ENCODE assay signal across 7 cellular contexts in the genomic region with DNA sequence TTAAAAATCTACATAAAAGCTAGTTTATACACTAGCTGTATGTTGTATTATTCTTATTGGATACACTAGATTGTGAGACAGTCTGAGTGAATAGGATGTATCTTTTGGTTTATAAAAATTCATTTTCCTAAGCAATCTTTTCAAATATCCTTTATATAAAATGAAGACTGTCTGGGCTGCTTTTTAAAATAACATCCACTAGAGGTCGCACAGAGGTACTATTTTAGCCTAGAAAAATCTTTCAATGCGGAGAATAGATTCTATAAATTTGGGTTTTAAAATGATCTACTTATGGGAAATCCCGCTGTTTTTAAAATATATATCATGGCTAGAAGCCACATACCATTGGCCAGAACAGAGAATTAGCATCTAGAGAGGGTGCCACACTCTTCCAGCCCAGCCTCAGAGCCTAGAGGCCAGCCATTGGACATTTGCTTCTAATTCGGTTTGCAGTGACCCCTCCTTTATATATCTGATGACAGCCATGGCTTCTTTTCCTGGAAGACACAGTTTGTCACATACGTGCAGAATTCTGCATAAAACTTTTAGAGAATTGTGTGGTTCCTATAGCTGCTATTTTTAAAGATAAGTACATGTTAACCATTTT. TPM values are rescaled to one million over a fixed set of nuclear protein-coding genes. Genes with fewer than 3 reads are reported as not detected.
DNase-seq lines count a peak whose midpoint lies in the region; ATAC-seq and TF ChIP-seq lines count a peak whose summit lies in the region.

No MANE protein-coding gene starts in this region.

- no peaks in the 10 kb centered on the region for H3K36me3 Mint-ChIP-seq in osteocyte (ENCODE audit: unreplicated experiment)

- ATAC-seq in HG02885 (IDR thresholded peaks at IDR 0.05; ENCODE audit: poor library complexity, unreplicated experiment): peak; percentile 47

- no peaks in the 10 kb centered on the region for H3K9me3 Mint-ChIP-seq in osteocyte (ENCODE audit: unreplicated experiment)

- H3K4me3 ChIP-seq in GM12864 (ENCODE audit: low read depth, low read length) (no peak overlapping the region), epithelial cell of esophagus (ENCODE audit: low read length) (no peak overlapping the region)

- H3K4me1 Mint-ChIP-seq in osteocyte (ENCODE audit: unreplicated experiment): no peaks in the 10 kb centered on the region

- H3K27me3 Mint-ChIP-seq in osteocyte (ENCODE audit: unreplicated experiment): peaks cover 25% of the 10 kb centered on the region

- TF ChIP-seq CTCF in GM12864 (IDR thresholded peaks at IDR 0.05; ENCODE audit: low read depth, low read length, missing control alignments) (peak; percentile 31), epithelial cell of esophagus (IDR thresholded peaks at IDR 0.05; ENCODE audit: insufficient read depth, low read depth, low read length, missing control alignments) (peak; percentile 48), osteocyte (IDR thresholded peaks at IDR 0.05) (peak; percentile 74)

- DNase-seq in GM12864 (ENCODE audit: low read depth): no peak
- DNase-seq in OCI-M1 (lab: John Stamatoyannopoulos, UW): peak; percentile 73
- peak; percentile 34 for DNase-seq in epithelial cell of esophagus (ENCODE audit: low read depth)
- no peak for DNase-seq in osteocyte (ENCODE audit: extremely low spot score, unreplicated experiment)
- DNase-seq in activated CD4-positive, CD25-positive, alpha-beta regulatory T cell (lab: John Stamatoyannopoulos, UW): no peak
- no peak for DNase-seq in occipital lobe (lab: John Stamatoyannopoulos, UW)

- no peak overlapping the region for H3K27ac Mint-ChIP-seq in osteocyte (ENCODE audit: unreplicated experiment)

- no peak overlapping the region for H3K4me3 Mint-ChIP-seq in osteocyte (ENCODE audit: unreplicated experiment)

RNA-seq across cellular contexts. Expression of gene C11orf97, which starts 7.3 kb away (rescaled TPM):
- total RNA-seq in osteocyte: not detected in 2 replicates
- total RNA-seq in occipital lobe: not detected

RNA-seq across cellular contexts. Expression of gene FUT4, which starts 24.1 kb away (rescaled TPM):
- total RNA-seq in osteocyte (2.8 and 3.0 TPM in 2 replicates), occipital lobe (9.2 TPM)

RNA-seq across cellular contexts. Expression of gene ANKRD49, which starts 25.8 kb away (rescaled TPM):
- total RNA-seq in osteocyte (11.3 and 11.7 TPM in 2 replicates), occipital lobe (21.8 TPM)

RNA-seq across cellular contexts. Expression of gene MRE11, which starts 25.9 kb away (rescaled TPM):
- total RNA-seq in osteocyte (21.2 and 21.4 TPM in 2 replicates), occipital lobe (17.6 TPM)

RNA-seq across cellular contexts. Expression of gene PIWIL4, which starts 47.6 kb away (rescaled TPM):
- total RNA-seq in osteocyte: 0.84 and 1.2 TPM in 2 replicates
- total RNA-seq in occipital lobe: 5.8 TPM

Comparison
In these comparisons a context has a peak if more than half of its experiments do, and no peak if none do; other contexts are left out.
1. DNase-seq: peak in OCI-M1 (single experiment) and epithelial cell of esophagus (single experiment); none in GM12864 (single experiment), osteocyte (single experiment), activated CD4-positive, CD25-positive, alpha-beta regulatory T cell (0 of 4) and occipital lobe (single experiment).
2. Peak in every context shown above with its lines, with median percentiles within 50 percentile points of each other: CTCF ChIP-seq.